ENCODE assay signal across 13 cellular contexts in the genomic region with DNA sequence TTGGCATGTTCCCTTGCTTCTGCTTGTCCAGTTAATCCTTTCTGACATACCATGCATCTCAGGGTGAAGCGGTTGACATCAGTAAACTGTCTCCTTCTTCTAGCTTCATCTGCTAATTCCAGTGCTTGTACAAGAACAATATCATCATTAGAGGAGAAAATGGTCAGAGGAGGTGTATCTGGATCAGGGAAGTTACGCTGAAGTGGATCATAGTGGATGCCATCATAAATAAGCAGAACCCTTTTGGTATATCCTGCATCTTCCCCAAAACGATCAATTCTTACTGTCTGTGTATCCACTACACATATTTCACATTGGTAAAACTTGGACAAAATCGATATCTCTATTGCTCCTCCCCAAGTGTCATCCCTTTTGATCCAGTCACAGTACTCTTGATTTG. TPM values are rescaled to one million over a fixed set of nuclear protein-coding genes. Genes with fewer than 3 reads are reported as not detected.
DNase-seq lines count a peak whose midpoint lies in the region; TF ChIP-seq lines count a peak whose summit lies in the region.
"Had no signal": no experiment of that assay in that cellular context is flagged by ENCODE, and none has a peak within 500 bp of the region (broad histone marks: within the 10 kb centered on the region; RNA-seq: fewer than 3 reads in every experiment).

No MANE protein-coding gene starts in this region.

- H3K36me3 ChIP-seq in ACC112 (ENCODE audit: insufficient read depth, low read length) (peaks cover 39% of the 10 kb centered on the region), MM.1S (replicated peaks; ENCODE audit: insufficient read depth, low read length) (peaks cover 15% of the 10 kb centered on the region; the same call in 1 of the 2 replicates), hepatocyte (replicated peaks; ENCODE audit: insufficient read depth, low read depth) (no peaks in the 10 kb centered on the region), Karpas-422 (ENCODE audit: insufficient read depth, low read length) (no peaks in the 10 kb centered on the region)

- WGBS in hepatocyte (ENCODE audit: low lambda C conversion rate, missing lambda C conversion rate): 89% methylated on average over 4 of the region's 4 CpGs

- peaks cover 52% of the 10 kb centered on the region for H3K79me2 ChIP-seq in ACC112 (ENCODE audit: control insufficient read depth, insufficient read depth, low read length, unreplicated experiment)
- peaks cover 61% of the 10 kb centered on the region for H3K79me2 ChIP-seq in MM.1S (ENCODE audit: low read length)
- peaks cover 59% of the 10 kb centered on the region for H3K79me2 ChIP-seq in hepatocyte
- no peaks in the 10 kb centered on the region for H3K79me2 ChIP-seq in Karpas-422 (ENCODE audit: low read length)

- peak overlapping the region; percentile 69 for H3K4me2 ChIP-seq in MM.1S (ENCODE audit: low read depth, low read length)
- peak overlapping the region; percentile 82 for H3K4me2 ChIP-seq in hepatocyte
- no peak overlapping the region for H3K4me2 ChIP-seq in Karpas-422 (ENCODE audit: low read depth, low read length, poor library complexity, severe bottlenecking)

- H3F3A ChIP-seq in MM.1S (ENCODE audit: insufficient read depth, low read length): peaks cover 28% of the 10 kb centered on the region

- H4K20me1 ChIP-seq in MM.1S (ENCODE audit: insufficient read depth, low read length) (no peaks in the 10 kb centered on the region), hepatocyte (ENCODE audit: insufficient read depth, poor library complexity, severe bottlenecking) (peaks cover 23% of the 10 kb centered on the region), Karpas-422 (ENCODE audit: insufficient read depth, low read depth, low read length) (no peaks in the 10 kb centered on the region)

- no peaks in the 10 kb centered on the region for H3K9me2 ChIP-seq in MM.1S (replicated peaks; ENCODE audit: insufficient read depth, low read length)
- H3K9me2 ChIP-seq in hepatocyte (replicated peaks; ENCODE audit: insufficient read depth): no peaks in the 10 kb centered on the region
- H3K9me2 ChIP-seq in Karpas-422 (replicated peaks; ENCODE audit: insufficient read depth, low read length): no peaks in the 10 kb centered on the region

- DNase-seq in MM.1S (no peak), hepatocyte (ENCODE audit: low spot score) (no peak), T-helper 9 cell (no peak), Karpas-422 (no peak), DMS114 treated with DMSO at 0.1 percent for 48 hours (lab: John Stamatoyannopoulos, UW; ENCODE audit: unreplicated experiment) (no peak)
- DNase-seq: activated CD4-positive, alpha-beta T cell treated with anti-CD3 and anti-CD28 coated beads, Interleukin-2, amount 50 U/mL, for 1 hour; brain microvascular endothelial cell; left colon; NCI-H2171; SIG-M5 had no signal

- peaks cover 46% of the 10 kb centered on the region for H3K4me1 ChIP-seq in ACC112 (ENCODE audit: control insufficient read depth, insufficient read depth, low read length, unreplicated experiment)
- peaks cover 20% of the 10 kb centered on the region for H3K4me1 ChIP-seq in MM.1S (ENCODE audit: low read length)
- H3K4me1 ChIP-seq in hepatocyte (ENCODE audit: insufficient read depth): peaks cover 42% of the 10 kb centered on the region
- H3K4me1 ChIP-seq in Karpas-422 (ENCODE audit: low read length): no peaks in the 10 kb centered on the region

- H3K4me3 ChIP-seq in ACC112 (ENCODE audit: low read depth, low read length): peak overlapping the region; percentile 93; the same call in 1 of the 2 replicates
- H3K4me3 ChIP-seq in MM.1S (ENCODE audit: low read length): no peak overlapping the region; the same call in 1 of the 2 replicates
- no peak overlapping the region for H3K4me3 ChIP-seq in hepatocyte
- H3K4me3 ChIP-seq in Karpas-422 (ENCODE audit: low read length): no peak overlapping the region

- no peaks in the 10 kb centered on the region for H3K9me3 ChIP-seq in MM.1S (replicated peaks; ENCODE audit: insufficient read depth, low read length)
- no peaks in the 10 kb centered on the region for H3K9me3 ChIP-seq in hepatocyte (ENCODE audit: low read depth)
- no peaks in the 10 kb centered on the region for H3K9me3 ChIP-seq in Karpas-422 (ENCODE audit: low read length)

- H3K27me3 ChIP-seq in ACC112 (ENCODE audit: insufficient read depth, low read length): no peaks in the 10 kb centered on the region
- no peaks in the 10 kb centered on the region for H3K27me3 ChIP-seq in MM.1S (replicated peaks; ENCODE audit: insufficient read depth, low read length)
- no peaks in the 10 kb centered on the region for H3K27me3 ChIP-seq in hepatocyte
- no peaks in the 10 kb centered on the region for H3K27me3 ChIP-seq in Karpas-422 (ENCODE audit: low read length)
- H3K27me3 ChIP-seq: brain microvascular endothelial cell had no signal

- no peak overlapping the region for H2AFZ ChIP-seq in ACC112 (ENCODE audit: low read length, unreplicated experiment)
- no peak overlapping the region for H2AFZ ChIP-seq in MM.1S (ENCODE audit: low read length)
- H2AFZ ChIP-seq in hepatocyte: no peak overlapping the region
- no peak overlapping the region for H2AFZ ChIP-seq in Karpas-422 (ENCODE audit: low read length)

- H3K9ac ChIP-seq in MM.1S (ENCODE audit: low read length) (no peak overlapping the region), Karpas-422 (ENCODE audit: low read length) (no peak overlapping the region)

- TF ChIP-seq CTCF in MM.1S (IDR thresholded peaks at IDR 0.05; ENCODE audit: low read length): no peak
- no peak for TF ChIP-seq CTCF in hepatocyte (IDR thresholded peaks at IDR 0.05; ENCODE audit: poor library complexity)

- H3K27ac ChIP-seq in ACC112 (ENCODE audit: low read depth, low read length): no peak overlapping the region
- H3K27ac ChIP-seq in MM.1S (ENCODE audit: low read length): no peak overlapping the region
- no peak overlapping the region for H3K27ac ChIP-seq in hepatocyte
- H3K27ac ChIP-seq in Karpas-422 (ENCODE audit: low read length): no peak overlapping the region
- H3K27ac ChIP-seq: C4-2B had no signal

RNA-seq across cellular contexts. Expression of a gene that starts 2.0 kb away (rescaled TPM):
- total RNA-seq in hepatocyte: 25.7 and 25.8 TPM in 2 replicates
- 4.5 and 5.6 TPM in 2 replicates for polyA plus RNA-seq in hepatocyte
- total RNA-seq in Karpas-422 (2014; rRNA removed; shearing (Covaris generic); ENCODE audit: low replicate concordance): not detected in 2 replicates

RNA-seq across cellular contexts. Expression of a gene that starts 4.0 kb away (rescaled TPM):
- 19.2 and 23.6 TPM in 2 replicates for total RNA-seq in hepatocyte
- 9.5 and 10.0 TPM in 2 replicates for polyA plus RNA-seq in hepatocyte
- total RNA-seq in Karpas-422 (2014; rRNA removed; shearing (Covaris generic); ENCODE audit: low replicate concordance): 0.07 TPM in 1 of 2 replicates, not detected in the other

RNA-seq across cellular contexts. Expression of a gene that starts 16.5 kb away (rescaled TPM):
- 16.7 and 18.3 TPM in 2 replicates for total RNA-seq in hepatocyte
- 15.7 and 18.7 TPM in 2 replicates for polyA plus RNA-seq in hepatocyte
- not detected in 2 replicates for total RNA-seq in Karpas-422 (2014; rRNA removed; shearing (Covaris generic); ENCODE audit: low replicate concordance)

RNA-seq across cellular contexts. Expression of a gene that starts 39.6 kb away (rescaled TPM):
- total RNA-seq in hepatocyte: 16.0 and 16.8 TPM in 2 replicates
- polyA plus RNA-seq in hepatocyte: 12.4 and 13.5 TPM in 2 replicates
- not detected in 2 replicates for total RNA-seq in Karpas-422 (2014; rRNA removed; shearing (Covaris generic); ENCODE audit: low replicate concordance)
- total RNA-seq: HT1080 had no signal

RNA-seq across cellular contexts. Expression of a gene that starts 55.0 kb away (rescaled TPM):
- total RNA-seq in hepatocyte: 17.2 and 23.5 TPM in 2 replicates
- 10.2 and 12.4 TPM in 2 replicates for polyA plus RNA-seq in hepatocyte
- not detected in 2 replicates for total RNA-seq in Karpas-422 (2014; rRNA removed; shearing (Covaris generic); ENCODE audit: low replicate concordance)
- total RNA-seq: HT1080 had no signal

Comparison
In these comparisons a context has a peak if more than half of its experiments do, and no peak if none do; other contexts are left out.
1. RNA of a gene that starts 2.0 kb away (total RNA-seq): 25.7 to 25.8 TPM in hepatocyte; not detected in Karpas-422; every median in the first group is over 10 times any median in the second.
2. RNA of a gene that starts 4.0 kb away (total RNA-seq): 19.2 to 23.6 TPM in hepatocyte; 0.07 TPM in Karpas-422; every median in the first group is over 10 times any median in the second.
3. RNA of a gene that starts 16.5 kb away (total RNA-seq): 16.7 to 18.3 TPM in hepatocyte; not detected in Karpas-422; every median in the first group is over 10 times any median in the second.